Comparison of ENCODE assay signal across 11 cellular contexts in genomic region chr1:57986432-57986831, GRCh38.
A peak's percentile ranks its signal among the peaks of the same experiment; 100 is the strongest.
DNase-seq lines count a peak whose midpoint lies in the region; ATAC-seq and TF ChIP-seq lines count a peak whose summit lies in the region.
"Had no signal": no experiment of that assay in that cellular context is flagged by ENCODE, and none has a peak within 500 bp of the region (broad histone marks: within the 10 kb centered on the region; RNA-seq: fewer than 3 reads in every experiment).

No MANE protein-coding gene starts in this region.

- no peaks in the 10 kb centered on the region for H3K79me2 ChIP-seq in OCI-LY3 (ENCODE audit: low read length)

- TF ChIP-seq CTCF in OCI-LY3 (IDR thresholded peaks at IDR 0.05; ENCODE audit: low read depth, low read length) (no peak), dorsolateral prefrontal cortex (IDR thresholded peaks at IDR 0.05 in 54 of 56, conservative IDR thresholded peaks at IDR 0.05 in 2 of 56; ENCODE audit: low read depth in 1 of 56, partially characterized antibody in 56 of 56) (no peak), WERI-Rb-1 (IDR thresholded peaks at IDR 0.05; ENCODE audit: low read depth, low read length) (no peak)

- intact Hi-C loops in dorsolateral prefrontal cortex (cut with DNase I), result no loop called here

- no peak overlapping the region for H3K9ac ChIP-seq in OCI-LY3 (ENCODE audit: low read length)

- H3K27me3 ChIP-seq in OCI-LY3 (ENCODE audit: low read depth, low read length) (peaks cover 3% of the 10 kb centered on the region; the same call in 1 of the 2 replicates), dorsolateral prefrontal cortex (no peaks in the 10 kb centered on the region), WERI-Rb-1 (ENCODE audit: insufficient read depth, low read depth, severe bottlenecking) (no peaks in the 10 kb centered on the region)

- 0 out of 2 replicates have a peak overlapping the region, but pooled peaks have one; percentile 16 for H3K4me2 ChIP-seq in OCI-LY3 (ENCODE audit: low read length)

- H3K9me3 ChIP-seq in OCI-LY3 (ENCODE audit: insufficient read depth, low read length) (no peaks in the 10 kb centered on the region), WERI-Rb-1 (ENCODE audit: severe bottlenecking) (no peaks in the 10 kb centered on the region)

- ATAC-seq in GM19452 (IDR thresholded peaks at IDR 0.05; ENCODE audit: unreplicated experiment) (peak; percentile 58), HG03103 (IDR thresholded peaks at IDR 0.05; ENCODE audit: low read depth, unreplicated experiment) (peak; percentile 91)
- ATAC-seq: sciatic nerve had no signal

- H3K4me1 ChIP-seq in OCI-LY3 (ENCODE audit: low read length), result peaks cover 11% of the 10 kb centered on the region

- DNase-seq in CD1c-positive myeloid dendritic cell (ENCODE audit: extremely low spot score), result peak; percentile 57
- DNase-seq in effector CD8-positive, alpha-beta T cell (lab: John Stamatoyannopoulos, UW), result no peak
- no peak for DNase-seq in dorsolateral prefrontal cortex
- DNase-seq in T-helper 1 cell, result no peak
- no peak for DNase-seq in WERI-Rb-1
- DNase-seq: ACHN had no signal

- no peaks in the 10 kb centered on the region for H3K36me3 ChIP-seq in OCI-LY3 (replicated peaks; ENCODE audit: low read depth, low read length)
- H3K36me3 ChIP-seq in WERI-Rb-1, result no peaks in the 10 kb centered on the region

- no peak overlapping the region for H3K4me3 ChIP-seq in OCI-LY3 (ENCODE audit: low read length)
- no peak overlapping the region for H3K4me3 ChIP-seq in dorsolateral prefrontal cortex
- H3K4me3 ChIP-seq in WERI-Rb-1 (ENCODE audit: low read depth, low read length), result no peak overlapping the region
- H3K4me3 ChIP-seq: SK-N-MC had no signal

- no peaks in the 10 kb centered on the region for H4K20me1 ChIP-seq in OCI-LY3 (ENCODE audit: insufficient read depth, low read length)

- H3K27ac ChIP-seq in OCI-LY3 (ENCODE audit: low read length) (no peak overlapping the region), dorsolateral prefrontal cortex (no peak overlapping the region), WERI-Rb-1 (no peak overlapping the region)
- H3K27ac ChIP-seq: SK-N-MC had no signal

- no peak overlapping the region for H2AFZ ChIP-seq in OCI-LY3 (ENCODE audit: low read depth, low read length)
